In genomic region chr11:19435306-19435989, GRCh38 we compare ENCODE assay signal across 23 cellular contexts.
A peak's percentile ranks its signal among the peaks of the same experiment; 100 is the strongest.
DNase-seq lines count a peak whose midpoint lies in the region; ATAC-seq, FAIRE-seq and TF ChIP-seq lines count a peak whose summit lies in the region.
"Had no signal": no experiment of that assay in that cellular context is flagged by ENCODE, and none has a peak within 500 bp of the region (broad histone marks: within the 10 kb centered on the region; RNA-seq: fewer than 3 reads in every experiment).

No MANE protein-coding gene starts in this region.

- CTCF ChIA-PET in GM10248 (lab: Yijun Ruan, JAX) = interaction anchor here (0.9 to 2.8 kb wide), 2 partner anchors 8 to 16 kb away, joined by 3 to 11 read pairs; no protein-coding TSS in a partner anchor

- H3K27me3 ChIP-seq in MM.1S (replicated peaks; ENCODE audit: insufficient read depth, low read length) = no peaks in the 10 kb centered on the region
- H3K27me3 ChIP-seq: BLaER1 treated with 17β-estradiol and CSF1 and Interleukin-3, amounts not matched to agents 10 nM and 100 nM had no signal

- H4K20me1 ChIP-seq in MM.1S (ENCODE audit: insufficient read depth, low read length) = no peaks in the 10 kb centered on the region
- H4K20me1 ChIP-seq: BLaER1 treated with 17β-estradiol and CSF1 and Interleukin-3, amounts not matched to agents 10 nM and 100 nM had no signal

- no peak for ATAC-seq in naive thymus-derived CD8-positive, alpha-beta T cell
- ATAC-seq: HepG2, PC-3 had no signal

- peaks cover 10 to 29% (median 13%) of the 10 kb centered on the region in 5 donors for H3K27me3 Mint-ChIP-seq in naive thymus-derived CD8-positive, alpha-beta T cell

- peaks cover 67% of the 10 kb centered on the region for H3F3A ChIP-seq in MM.1S (ENCODE audit: insufficient read depth, low read length)

- H3K4me3 Mint-ChIP-seq in naive thymus-derived CD8-positive, alpha-beta T cell = no peak overlapping the region
- H3K4me3 Mint-ChIP-seq: CD4-positive, alpha-beta T cell had no signal

- H3K9ac ChIP-seq in MM.1S (ENCODE audit: low read length) (peak overlapping the region; percentile 26; the same call in 1 of the 2 replicates), kidney (ENCODE audit: low read length in 2 of 2) (no peak overlapping the region)
- H3K9ac ChIP-seq: BLaER1 treated with 17β-estradiol and CSF1 and Interleukin-3, amounts not matched to agents 10 nM and 100 nM; SK-N-SH had no signal

- no peak overlapping the region for H3K27ac Mint-ChIP-seq in naive thymus-derived CD8-positive, alpha-beta T cell
- H3K27ac Mint-ChIP-seq: CD4-positive, alpha-beta T cell had no signal

- DNase-seq in GM12891 (ENCODE audit: insufficient read length, low spot score) (no peak), MM.1S (peak; percentile 69), cardiac fibroblast (ENCODE audit: low read depth in 2 of 2) (peak; percentile 37 to 61), cerebellar nuclear complex (lab: John Stamatoyannopoulos, UW) (no peak), kidney (no peak), GM10248 (ENCODE audit: extremely low spot score) (no peak)
- DNase-seq in naive thymus-derived CD8-positive, alpha-beta T cell = no peak
- DNase-seq: AML-193; CD4-positive, alpha-beta T cell; NCI-H1092; NCI-H1436; NCI-H1930; NCI-H2107; NCI-H524; NCI-H748 treated with DMSO at 0.1 percent for 48 hours; PC-3; SK-N-SH; SW 1271 had no signal

- H3K4me1 ChIP-seq in MM.1S (ENCODE audit: low read length) (peaks cover 81% of the 10 kb centered on the region), kidney (ENCODE audit: control insufficient read depth in 1 of 2, insufficient read depth in 1 of 2, low read depth in 1 of 2, low read length in 2 of 2) (no peaks in the 10 kb centered on the region)

- no peaks in the 10 kb centered on the region for H3K36me3 ChIP-seq in MM.1S (replicated peaks; ENCODE audit: insufficient read depth, low read length)
- H3K36me3 ChIP-seq in kidney (ENCODE audit: control insufficient read depth in 1 of 2, insufficient read depth in 2 of 2, low read length in 2 of 2) = no peaks in the 10 kb centered on the region
- H3K36me3 ChIP-seq: BLaER1 treated with 17β-estradiol and CSF1 and Interleukin-3, amounts not matched to agents 10 nM and 100 nM had no signal

- H3K4me3 ChIP-seq in MM.1S (ENCODE audit: low read length) = 0 out of 2 replicates have a peak overlapping the region, but pooled peaks have one; percentile 23
- H3K4me3 ChIP-seq in cardiac fibroblast (replicated peaks in 1 of 2; ENCODE audit: low read depth in 2 of 2, low read length in 2 of 2) = no peak overlapping the region
- no peak overlapping the region for H3K4me3 ChIP-seq in kidney (ENCODE audit: low read length in 2 of 2)
- H3K4me3 ChIP-seq: BLaER1 treated with 17β-estradiol and CSF1 and Interleukin-3, amounts not matched to agents 10 nM and 100 nM had no signal

- H3K4me2 ChIP-seq in MM.1S (ENCODE audit: low read depth, low read length) = peak overlapping the region; percentile 55
- H3K4me2 ChIP-seq: SK-N-SH had no signal

- no peaks in the 10 kb centered on the region for H3K36me3 Mint-ChIP-seq in naive thymus-derived CD8-positive, alpha-beta T cell

- H3K79me2 ChIP-seq in MM.1S (ENCODE audit: low read length) = peaks cover 55% of the 10 kb centered on the region

- H3K27ac ChIP-seq in MM.1S (ENCODE audit: low read length) (peak overlapping the region; percentile 97), kidney (ENCODE audit: low read depth in 2 of 2, low read length in 2 of 2) (no peak overlapping the region)

- TF ChIP-seq CTCF in MM.1S (IDR thresholded peaks at IDR 0.05; ENCODE audit: low read length) (no peak), cardiac fibroblast (IDR thresholded peaks at IDR 0.05; ENCODE audit: low read depth, low read length) (no peak), kidney (IDR thresholded peaks at IDR 0.05; ENCODE audit: borderline replicate concordance, extremely low read depth, insufficient read depth) (no peak), GM10248 (IDR thresholded peaks at IDR 0.05; ENCODE audit: control extremely low read depth, extremely low read depth, low read depth, missing control alignments) (no peak)

- POLR2A ChIA-PET in naive thymus-derived CD8-positive, alpha-beta T cell (lab: Charles Lee) = no interaction called here
- POLR2A ChIA-PET in GM10248 (lab: Yijun Ruan, JAX) = no interaction called here

- H2AFZ ChIP-seq in MM.1S (ENCODE audit: low read length) = no peak overlapping the region

- FAIRE-seq in GM12891 (lab: Jason Lieb, UNC) = peak; percentile 76
- no peak for FAIRE-seq in kidney (lab: Jason Lieb, UNC)
- FAIRE-seq: A204.1, D721Med, H54, HepG2 had no signal

- H3K9me2 ChIP-seq in MM.1S (replicated peaks; ENCODE audit: insufficient read depth, low read length) = no peaks in the 10 kb centered on the region
- H3K9me2 ChIP-seq: SK-N-SH had no signal

- no peaks in the 10 kb centered on the region for H3K9me3 Mint-ChIP-seq in naive thymus-derived CD8-positive, alpha-beta T cell
- H3K9me3 Mint-ChIP-seq: CD4-positive, alpha-beta T cell had no signal

- intact Hi-C loops in kidney (cut with DNase I) = no loop called here

- H3K9me3 ChIP-seq in MM.1S (replicated peaks; ENCODE audit: insufficient read depth, low read length) (no peaks in the 10 kb centered on the region), kidney (ENCODE audit: control insufficient read depth in 1 of 2, low read length in 2 of 2) (no peaks in the 10 kb centered on the region)

- no peaks in the 10 kb centered on the region for H3K4me1 Mint-ChIP-seq in naive thymus-derived CD8-positive, alpha-beta T cell

- no peak for TF ChIP-seq POLR2A in GM12891 (IDR thresholded peaks at IDR 0.05; ENCODE audit: low read depth, low read length)

TF ChIP-seq in GM12891, 5 proteins besides CTCF, POLR2A, EP300 and RAD21:
- TF ChIP-seq PAX5 (IDR thresholded peaks at IDR 0.05; ENCODE audit: insufficient read depth, low read length, severe bottlenecking) (no peak), TAF1 (IDR thresholded peaks at IDR 0.05; ENCODE audit: low read depth, low read length) (no peak), POU2F2 (IDR thresholded peaks at IDR 0.05; ENCODE audit: low read depth, low read length) (no peak), SPI1 (IDR thresholded peaks at IDR 0.05; ENCODE audit: low read depth, low read length) (no peak)

Comparison
In these comparisons a context has a peak if more than half of its experiments do, and no peak if none do; other contexts are left out.
1. DNase-seq: peak in MM.1S (single experiment) and cardiac fibroblast (2 of 2); none in GM12891 (single experiment), cerebellar nuclear complex (0 of 2), naive thymus-derived CD8-positive, alpha-beta T cell (0 of 10), kidney (single experiment) and GM10248 (single experiment).